23 cellular contexts compared by ENCODE assay signal in the genomic region with DNA sequence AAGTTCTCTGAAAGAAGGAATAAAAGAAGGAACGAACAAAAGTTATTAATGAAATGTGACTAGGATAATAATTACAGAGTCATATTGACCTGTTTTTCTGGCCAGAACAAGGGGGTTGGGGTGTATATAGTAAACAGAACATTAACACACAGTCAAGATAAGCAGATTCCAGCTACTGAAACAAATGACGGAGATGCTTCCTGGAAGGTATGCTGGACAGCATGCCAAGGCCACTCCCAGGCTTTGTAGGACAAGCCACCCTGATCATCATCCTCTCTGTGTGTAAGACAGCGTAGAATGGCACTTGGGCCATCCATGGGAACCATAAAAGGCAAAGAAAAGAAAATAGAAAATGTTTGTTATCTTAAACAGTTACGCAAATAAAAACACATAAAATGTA.
DNase-seq lines count a peak whose midpoint lies in the region; ATAC-seq and TF ChIP-seq lines count a peak whose summit lies in the region.
"Had no signal": no experiment of that assay in that cellular context is flagged by ENCODE, and none has a peak within 500 bp of the region (broad histone marks: within the 10 kb centered on the region; RNA-seq: fewer than 3 reads in every experiment).

No MANE protein-coding gene starts in this region.

- H3K36me3 Mint-ChIP-seq in natural killer cell treated with Interleukin-12 subunit alpha and Interleukin-12 subunit beta and Interleukin-15 and Interleukin-18, amount 100 ng/mL, for 72 hours, result peaks cover 31% of the 10 kb centered on the region
- H3K36me3 Mint-ChIP-seq: brain had no signal

- H3K27me3 Mint-ChIP-seq in natural killer cell treated with Interleukin-12 subunit alpha and Interleukin-12 subunit beta and Interleukin-15 and Interleukin-18, amount 100 ng/mL, for 72 hours, result no peaks in the 10 kb centered on the region
- H3K27me3 Mint-ChIP-seq: activated naive CD8-positive, alpha-beta T cell treated with anti-CD3 and anti-CD28 coated beads, Interleukin-2, amount 50 U/mL, for 24 hours; activated T-cell treated with anti-CD3 and anti-CD28 coated beads, Interleukin-2, amount 50 U/mL, for 24 hours had no signal

- H3K4me3 ChIP-seq in Panc1 (ENCODE audit: low read depth in 2 of 2, low read length in 2 of 2), result no peak overlapping the region
- H3K4me3 ChIP-seq in fibroblast of villous mesenchyme (ENCODE audit: low read depth, low read length), result no peak overlapping the region
- no peak overlapping the region for H3K4me3 ChIP-seq in upper lobe of right lung
- H3K4me3 ChIP-seq: heart right ventricle, stomach had no signal

- in situ Hi-C loops in Panc1 (cut with HindIII; ENCODE audit: low pct_unique_long_range_greater_than_20kb, low sequenced_read_pairs), result no loop called here

- intact Hi-C loops in Panc1 (cut with micrococcal nuclease; ENCODE audit: unreplicated experiment), result no loop called here
- intact Hi-C loops in upper lobe of right lung (cut with DNase I), result no loop called here

- H3K36me3 ChIP-seq in Panc1 (ENCODE audit: control insufficient read depth, insufficient read depth, low read length), result no peaks in the 10 kb centered on the region
- no peaks in the 10 kb centered on the region for H3K36me3 ChIP-seq in upper lobe of right lung
- H3K36me3 ChIP-seq: heart right ventricle, stomach had no signal

- H3K9me3 Mint-ChIP-seq in natural killer cell treated with Interleukin-12 subunit alpha and Interleukin-12 subunit beta and Interleukin-15 and Interleukin-18, amount 100 ng/mL, for 72 hours, result no peaks in the 10 kb centered on the region
- H3K9me3 Mint-ChIP-seq: activated naive CD8-positive, alpha-beta T cell treated with anti-CD3 and anti-CD28 coated beads, Interleukin-2, amount 50 U/mL, for 24 hours; activated T-cell treated with anti-CD3 and anti-CD28 coated beads, Interleukin-2, amount 50 U/mL, for 24 hours had no signal

- H3K27me3 ChIP-seq in Panc1 (ENCODE audit: control insufficient read depth, insufficient read depth, low read length) (no peaks in the 10 kb centered on the region), upper lobe of right lung (no peaks in the 10 kb centered on the region)
- H3K27me3 ChIP-seq: heart right ventricle, stomach had no signal

- POLR2A ChIA-PET in Panc1 (lab: Charles Lee), result no interaction called here

- H3K27ac Mint-ChIP-seq in natural killer cell treated with Interleukin-12 subunit alpha and Interleukin-12 subunit beta and Interleukin-15 and Interleukin-18, amount 100 ng/mL, for 72 hours, result peak overlapping the region; percentile 88 to 94
- H3K27ac Mint-ChIP-seq: activated naive CD8-positive, alpha-beta T cell treated with anti-CD3 and anti-CD28 coated beads, Interleukin-2, amount 50 U/mL, for 24 hours; activated T-cell treated with anti-CD3 and anti-CD28 coated beads, Interleukin-2, amount 50 U/mL, for 24 hours; brain had no signal

- peak overlapping the region; percentile 12; the same call in 1 of the 2 replicates for H3K27ac ChIP-seq in Panc1 (ENCODE audit: low read length)
- no peak overlapping the region for H3K27ac ChIP-seq in upper lobe of right lung
- H3K27ac ChIP-seq: epithelial cell of prostate, HL-60, VCaP had no signal

- no TSS peak for BruUV-seq in Panc1 (replicated peaks; lab: Mats Ljungman, UMichigan)

- peak overlapping the region; percentile 69 for H3K4me3 Mint-ChIP-seq in natural killer cell treated with Interleukin-12 subunit alpha and Interleukin-12 subunit beta and Interleukin-15 and Interleukin-18, amount 100 ng/mL, for 72 hours
- H3K4me3 Mint-ChIP-seq: activated naive CD8-positive, alpha-beta T cell treated with anti-CD3 and anti-CD28 coated beads, Interleukin-2, amount 50 U/mL, for 24 hours; activated T-cell treated with anti-CD3 and anti-CD28 coated beads, Interleukin-2, amount 50 U/mL, for 24 hours; brain had no signal

- DNase-seq in Panc1 (ENCODE audit: low read depth, low spot score) (no peak), fibroblast of villous mesenchyme (ENCODE audit: low read depth) (peak; percentile 81), upper lobe of right lung (no peak), NCI-H2081 (lab: John Stamatoyannopoulos, UW) (no peak), NCI-H524 (lab: John Stamatoyannopoulos, UW) (no peak)
- no peak for DNase-seq in natural killer cell treated with Interleukin-12 subunit alpha and Interleukin-12 subunit beta and Interleukin-15 and Interleukin-18, amount 100 ng/mL, for 72 hours (ENCODE audit: low spot score)
- DNase-seq: activated CD4-positive, alpha-beta T cell treated with anti-CD3 and anti-CD28 coated beads for 48 hours; activated gamma-delta T cell; activated naive CD8-positive, alpha-beta T cell treated with anti-CD3 and anti-CD28 coated beads, Interleukin-2, amount 50 U/mL, for 24 hours; activated T-cell treated with anti-CD3 and anti-CD28 coated beads, Interleukin-2, amount 50 U/mL, for 24 hours; C1 segment of cervical spinal cord; effector CD8-positive, alpha-beta T cell; heart right ventricle; mesenchymal stem cell; NCI-H1694; NCI-H526; SIG-M5; stomach had no signal

- CTCF ChIA-PET in Panc1 (lab: Charles Lee), result no interaction called here

- TF ChIP-seq CTCF in Panc1 (IDR thresholded peaks at IDR 0.05) (no peak), fibroblast of villous mesenchyme (IDR thresholded peaks at IDR 0.05; ENCODE audit: insufficient read depth, low read depth, low read length) (no peak), upper lobe of right lung (IDR thresholded peaks at IDR 0.05) (no peak)

- H3K9me3 ChIP-seq in Panc1 (ENCODE audit: control insufficient read depth, insufficient read depth, low read depth, low read length) (no peaks in the 10 kb centered on the region), upper lobe of right lung (no peaks in the 10 kb centered on the region)
- H3K9me3 ChIP-seq: heart right ventricle, stomach had no signal

- H3K4me1 ChIP-seq in Panc1 (ENCODE audit: control insufficient read depth, insufficient read depth, low read length) (0 out of 2 replicates have a peak, but pooled peaks cover 3% of the 10 kb centered on the region), upper lobe of right lung (peaks cover 9% of the 10 kb centered on the region)

- peaks cover 68 to 83% of the 10 kb centered on the region in 2 donors for H3K4me1 Mint-ChIP-seq in natural killer cell treated with Interleukin-12 subunit alpha and Interleukin-12 subunit beta and Interleukin-15 and Interleukin-18, amount 100 ng/mL, for 72 hours (ENCODE audit: low read depth in 2 of 2)

- ATAC-seq in Panc1 (no peak), upper lobe of right lung (peak; percentile 26), HG03280 (IDR thresholded peaks at IDR 0.05; ENCODE audit: unreplicated experiment) (no peak)
- no peak for ATAC-seq in natural killer cell treated with Interleukin-12 subunit alpha and Interleukin-12 subunit beta and Interleukin-15 and Interleukin-18, amount 100 ng/mL, for 72 hours
- ATAC-seq: activated naive CD8-positive, alpha-beta T cell treated with anti-CD3 and anti-CD28 coated beads, Interleukin-2, amount 50 U/mL, for 24 hours had no signal
